ENCODE assay signal across 8 cellular contexts in the genomic region with DNA sequence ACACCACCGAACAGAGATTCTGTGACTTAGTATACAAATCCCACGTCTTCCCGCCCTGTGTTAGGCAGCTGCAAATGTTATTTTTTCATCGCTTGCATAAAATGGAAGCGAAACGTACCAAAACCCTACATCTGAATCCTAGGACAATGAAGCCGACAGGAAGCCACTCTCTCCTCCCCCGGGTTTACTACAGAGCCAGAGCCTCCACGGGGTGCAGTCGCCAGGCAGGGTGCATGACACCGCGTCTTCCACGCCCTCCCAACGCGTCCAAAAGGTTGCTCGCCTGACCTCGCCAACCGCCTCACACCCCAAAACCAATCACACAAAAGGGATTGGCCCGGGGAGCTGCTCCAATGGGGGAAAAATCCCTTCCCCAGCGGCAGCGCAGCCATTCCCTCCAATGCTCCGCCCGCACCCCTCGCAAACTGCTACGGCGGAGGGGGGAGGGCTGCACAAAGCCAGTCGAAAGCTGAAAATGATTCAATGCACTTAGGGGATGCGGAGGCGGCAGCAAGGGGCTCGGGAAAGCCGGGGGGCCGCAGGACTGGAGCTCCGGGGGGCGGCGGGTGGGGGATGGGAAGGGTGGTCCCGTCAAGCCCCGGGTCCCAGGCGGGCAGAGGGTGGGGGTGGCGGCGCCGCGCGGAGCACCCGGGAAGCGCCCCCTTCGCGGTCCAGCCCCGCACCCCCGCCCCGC. TPM values are rescaled to one million over a fixed set of nuclear protein-coding genes. Genes with fewer than 3 reads are reported as not detected.
DNase-seq lines count a peak whose midpoint lies in the region; ATAC-seq and TF ChIP-seq lines count a peak whose summit lies in the region.

No MANE protein-coding gene starts in this region.

- H3K27me3 ChIP-seq in endodermal cell (ENCODE audit: control insufficient read depth, insufficient read depth, low read length, poor library complexity, severe bottlenecking) = no peaks in the 10 kb centered on the region

- TF ChIP-seq CTCF in endodermal cell (conservative IDR thresholded peaks at IDR 0.05) = no peak
- TF ChIP-seq CTCF in mesothelial cell of epicardium (IDR thresholded peaks at IDR 0.05; ENCODE audit: unreplicated experiment) = no peak

- peak overlapping the region; percentile 95 for H3K27ac ChIP-seq in endodermal cell (ENCODE audit: low read depth, low read length)

- peak overlapping the region; percentile 93 for H3K4me3 Mint-ChIP-seq in activated CD8-positive, alpha-beta T cell treated with anti-CD3 and anti-CD28 coated beads, Interleukin-2, amount 10 ng/mL, durations not matched to agents 7 days and 5 days
- H3K4me3 Mint-ChIP-seq in endodermal cell (peak overlapping the region; percentile 97), mesothelial cell of epicardium (peak overlapping the region; percentile 96)

- H3K36me3 Mint-ChIP-seq in activated CD8-positive, alpha-beta T cell treated with anti-CD3 and anti-CD28 coated beads, Interleukin-2, amount 10 ng/mL, durations not matched to agents 7 days and 5 days (ENCODE audit: low read depth) = peaks cover 4% of the 10 kb centered on the region
- no peaks in the 10 kb centered on the region for H3K36me3 Mint-ChIP-seq in endodermal cell (ENCODE audit: low read depth)
- H3K36me3 Mint-ChIP-seq in mesothelial cell of epicardium = no peaks in the 10 kb centered on the region

- H3K9ac ChIP-seq in endodermal cell (ENCODE audit: extremely low read depth, low read length, poor library complexity, severe bottlenecking) = peak overlapping the region; percentile 66

- H3K4me1 Mint-ChIP-seq in activated CD8-positive, alpha-beta T cell treated with anti-CD3 and anti-CD28 coated beads, Interleukin-2, amount 10 ng/mL, durations not matched to agents 7 days and 5 days (ENCODE audit: low read depth) = peaks cover 20% of the 10 kb centered on the region
- H3K4me1 Mint-ChIP-seq in endodermal cell (peaks cover 33% of the 10 kb centered on the region), mesothelial cell of epicardium (peaks cover 40% of the 10 kb centered on the region)

- H3K27ac Mint-ChIP-seq in activated CD8-positive, alpha-beta T cell treated with anti-CD3 and anti-CD28 coated beads, Interleukin-2, amount 10 ng/mL, durations not matched to agents 7 days and 5 days = peak overlapping the region; percentile 96
- H3K27ac Mint-ChIP-seq in endodermal cell (peak overlapping the region; percentile 98), mesothelial cell of epicardium (peak overlapping the region; percentile 97)

- H3K4me3 ChIP-seq in endodermal cell (ENCODE audit: low read length) = peak overlapping the region; percentile 95

- POLR2A ChIA-PET in activated CD8-positive, alpha-beta T cell treated with anti-CD3 and anti-CD28 coated beads, Interleukin-2, amount 10 ng/mL, durations not matched to agents 7 days and 5 days (lab: Charles Lee) = interaction anchor here (0.8 to 1.4 kb wide), 3 partner anchors 595 to 1609 kb away, joined by 3 to 4 read pairs (median 3); a partner anchor contains a TSS

- H3K36me3 ChIP-seq in endodermal cell (ENCODE audit: control insufficient read depth, insufficient read depth, low read length) = no peaks in the 10 kb centered on the region

- no peaks in the 10 kb centered on the region for H3K9me3 Mint-ChIP-seq in activated CD8-positive, alpha-beta T cell treated with anti-CD3 and anti-CD28 coated beads, Interleukin-2, amount 10 ng/mL, durations not matched to agents 7 days and 5 days (ENCODE audit: insufficient read depth)
- H3K9me3 Mint-ChIP-seq in endodermal cell = no peaks in the 10 kb centered on the region
- H3K9me3 Mint-ChIP-seq in mesothelial cell of epicardium = no peaks in the 10 kb centered on the region

- no peaks in the 10 kb centered on the region for H3K9me3 ChIP-seq in endodermal cell (ENCODE audit: control insufficient read depth, low read length)

- WGBS in endodermal cell (ENCODE audit: insufficient coverage in 1 of 2, insufficient read length in 1 of 2), 2 experiments = 0 to 1% methylated on average over 17 to 47 of the region's 50 CpGs

- no peaks in the 10 kb centered on the region for H3K27me3 Mint-ChIP-seq in activated CD8-positive, alpha-beta T cell treated with anti-CD3 and anti-CD28 coated beads, Interleukin-2, amount 10 ng/mL, durations not matched to agents 7 days and 5 days (ENCODE audit: low read depth)
- H3K27me3 Mint-ChIP-seq in endodermal cell (ENCODE audit: insufficient read depth) (no peaks in the 10 kb centered on the region), mesothelial cell of epicardium (ENCODE audit: low read depth) (no peaks in the 10 kb centered on the region)

- H3K4me1 ChIP-seq in endodermal cell (ENCODE audit: control insufficient read depth, insufficient read depth, low read length) = no peaks in the 10 kb centered on the region

- DNase-seq in NCI-H2196 (lab: John Stamatoyannopoulos, UW; ENCODE audit: unreplicated experiment) = peak; percentile 10
- DNase-seq in NCI-H2196 treated with DMSO at 0.1 percent for 48 hours (lab: John Stamatoyannopoulos, UW; ENCODE audit: unreplicated experiment) = no peak
- peak; percentile 90 for DNase-seq in NCI-H69 (lab: John Stamatoyannopoulos, UW)
- peak; percentile 71 for DNase-seq in activated CD8-positive, alpha-beta T cell treated with anti-CD3 and anti-CD28 coated beads, Interleukin-2, amount 10 ng/mL, durations not matched to agents 7 days and 5 days
- peak; percentile 84 for DNase-seq in endodermal cell
- peak; percentile 40 to 70 for DNase-seq in mesothelial cell of epicardium (ENCODE audit: low spot score in 2 of 2, unreplicated experiment in 2 of 2)
- peak; percentile 51 to 54 for DNase-seq in stimulated activated CD8-positive, alpha-beta memory T cell treated with anti-CD3 and anti-CD28 coated beads, Interleukin-2, amount 100 ng/mL, for 48 hours (ENCODE audit: low read depth in 2 of 2)

- CTCF ChIA-PET in activated CD8-positive, alpha-beta T cell treated with anti-CD3 and anti-CD28 coated beads, Interleukin-2, amount 10 ng/mL, durations not matched to agents 7 days and 5 days (lab: Charles Lee) = no interaction called here

- ATAC-seq in HG03103 (IDR thresholded peaks at IDR 0.05; ENCODE audit: low read depth, unreplicated experiment) = peak; percentile 21
- peak; percentile 12 for ATAC-seq in activated CD8-positive, alpha-beta T cell treated with anti-CD3 and anti-CD28 coated beads, Interleukin-2, amount 10 ng/mL, durations not matched to agents 7 days and 5 days

RNA-seq across cellular contexts. Expression of a gene that starts 0.7 kb away (rescaled TPM):
- 10 to 100 TPM; 24.3 to 26.9 TPM for total RNA-seq in activated CD8-positive, alpha-beta T cell treated with anti-CD3 and anti-CD28 coated beads, Interleukin-2, amount 10 ng/mL, durations not matched to agents 7 days and 5 days
- total RNA-seq in endodermal cell = 10 to 100 TPM; 85.7 to 99.8 TPM
- polyA plus RNA-seq in endodermal cell (2013, experiment 1 of 2) = 81.7 TPM
- polyA plus RNA-seq in endodermal cell (2013, experiment 2 of 2) = 83.0 TPM
- total RNA-seq in mesothelial cell of epicardium = 118 to 129 TPM (median 120 TPM) in 3 replicates

RNA-seq across cellular contexts. Expression of a gene that starts 1.5 kb away (rescaled TPM):
- 10 to 100 TPM; 16.6 to 20.0 TPM for total RNA-seq in activated CD8-positive, alpha-beta T cell treated with anti-CD3 and anti-CD28 coated beads, Interleukin-2, amount 10 ng/mL, durations not matched to agents 7 days and 5 days
- 10 to 100 TPM; 19.8 to 27.5 TPM for total RNA-seq in endodermal cell
- 14.3 TPM for polyA plus RNA-seq in endodermal cell (2013, experiment 1 of 2)
- 16.5 TPM for polyA plus RNA-seq in endodermal cell (2013, experiment 2 of 2)
- 37.3 to 47.1 TPM (median 39.9 TPM) in 3 replicates for total RNA-seq in mesothelial cell of epicardium
